ENCODE assay signal across 1 cellular context in the genomic region with DNA sequence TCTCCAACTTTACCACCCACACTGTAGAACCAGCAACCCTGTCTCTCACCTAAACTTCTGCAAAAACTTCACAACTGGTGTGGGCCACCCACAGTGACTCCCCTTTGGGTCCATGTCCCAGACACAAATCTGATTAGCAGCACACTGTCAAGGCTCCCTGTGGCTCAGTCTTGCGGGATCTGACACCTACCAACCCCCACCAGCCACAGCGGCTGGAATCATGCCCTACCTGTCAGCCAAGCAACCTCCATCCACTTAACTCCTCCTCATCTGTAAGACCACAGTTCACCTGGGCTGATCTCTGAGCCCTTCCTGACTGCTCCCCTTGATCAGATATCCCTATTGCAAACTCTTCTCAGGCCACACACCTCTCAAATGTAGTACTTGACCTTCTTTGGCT.
TF ChIP-seq lines count a peak whose summit lies in the region.

No MANE protein-coding gene starts in this region.

TF ChIP-seq in K562, 482 proteins besides CTCF, POLR2A, EP300 and RAD21:
- TF ChIP-seq MCM7 (IDR thresholded peaks at IDR 0.05): no peak
- TF ChIP-seq, protein P1, sequence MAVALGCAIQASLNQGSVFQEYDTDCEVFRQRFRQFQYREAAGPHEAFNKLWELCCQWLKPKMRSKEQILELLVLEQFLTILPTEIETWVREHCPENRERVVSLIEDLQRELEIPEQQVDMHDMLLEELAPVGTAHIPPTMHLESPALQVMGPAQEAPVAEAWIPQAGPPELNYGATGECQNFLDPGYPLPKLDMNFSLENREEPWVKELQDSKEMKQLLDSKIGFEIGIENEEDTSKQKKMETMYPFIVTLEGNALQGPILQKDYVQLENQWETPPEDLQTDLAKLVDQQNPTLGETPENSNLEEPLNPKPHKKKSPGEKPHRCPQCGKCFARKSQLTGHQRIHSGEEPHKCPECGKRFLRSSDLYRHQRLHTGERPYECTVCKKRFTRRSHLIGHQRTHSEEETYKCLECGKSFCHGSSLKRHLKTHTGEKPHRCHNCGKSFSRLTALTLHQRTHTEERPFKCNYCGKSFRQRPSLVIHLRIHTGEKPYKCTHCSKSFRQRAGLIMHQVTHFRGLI (CRISPR knock-in tag; IDR thresholded peaks at IDR 0.05): no peak
- no peak for TF ChIP-seq CBX3 (IDR thresholded peaks at IDR 0.05; ENCODE audit: borderline replicate concordance in 1 of 2, low read length in 2 of 2)
- TF ChIP-seq ZNF766 (CRISPR knock-in tag; conservative IDR thresholded peaks at IDR 0.05): no peak
- TF ChIP-seq ARNT (IDR thresholded peaks at IDR 0.05): no peak
- no peak for TF ChIP-seq STAT5B (CRISPR knock-in tag; IDR thresholded peaks at IDR 0.05)
- TF ChIP-seq ZNF124 (CRISPR knock-in tag; IDR thresholded peaks at IDR 0.05): no peak
- no peak for TF ChIP-seq SRSF9 (IDR thresholded peaks at IDR 0.05; ENCODE audit: borderline replicate concordance, low read depth, low read length)
- TF ChIP-seq NR2C2 (CRISPR knock-in tag; IDR thresholded peaks at IDR 0.05): no peak
- TF ChIP-seq NR2C2 (tag; IDR thresholded peaks at IDR 0.05): no peak
